In genomic region chr5:43039115-43039467, GRCh38 we compare ENCODE assay signal across 8 cellular contexts. TPM values are rescaled to one million over a fixed set of nuclear protein-coding genes. Genes with fewer than 3 reads are reported as not detected.
DNase-seq lines count a peak whose midpoint lies in the region; ATAC-seq, FAIRE-seq and TF ChIP-seq lines count a peak whose summit lies in the region.

No MANE protein-coding gene starts in this region.

- FAIRE-seq in HTR-8/SVneo (lab: Jason Lieb, UNC) = no peak

- intact Hi-C loops in CD14-positive monocyte (cut with micrococcal nuclease) (no loop called here), sciatic nerve (cut with DNase I) (no loop called here)

- H3K27ac Mint-ChIP-seq in CD14-positive monocyte = peak overlapping the region; percentile 89 to 100 (median 98)
- peak overlapping the region; percentile 95 to 100 for H3K27ac Mint-ChIP-seq in effector memory CD8-positive, alpha-beta T cell

- H2AFZ ChIP-seq in neuron (ENCODE audit: low read depth, low read length) = peak overlapping the region; percentile 67

- peaks cover 1% of the 10 kb centered on the region for H3K9me3 ChIP-seq in neuron (ENCODE audit: low read length)

- peaks cover 0 to 12% (median 2%) of the 10 kb centered on the region in 7 donors for H3K9me3 Mint-ChIP-seq in CD14-positive monocyte
- no peaks in the 10 kb centered on the region for H3K9me3 Mint-ChIP-seq in effector memory CD8-positive, alpha-beta T cell

- no peak for ATAC-seq in effector memory CD8-positive, alpha-beta T cell (replicated peaks)
- ATAC-seq in sciatic nerve = no peak

- peaks cover 10% of the 10 kb centered on the region for H3K4me1 ChIP-seq in neuron (ENCODE audit: insufficient read depth, low read length)

- no peaks in the 10 kb centered on the region for H3K27me3 ChIP-seq in neuron (ENCODE audit: insufficient read depth, low read length)

- H3K4me1 Mint-ChIP-seq in CD14-positive monocyte = peaks cover 41% of the 10 kb centered on the region
- peaks cover 47 to 54% of the 10 kb centered on the region in 2 donors for H3K4me1 Mint-ChIP-seq in effector memory CD8-positive, alpha-beta T cell (ENCODE audit: low read depth in 2 of 2)

- no peak for TF ChIP-seq POLR2A in NB4 (IDR thresholded peaks at IDR 0.05; ENCODE audit: extremely low read depth, insufficient read length)

- H3K36me3 ChIP-seq in neuron (ENCODE audit: insufficient read depth, low read length) = no peaks in the 10 kb centered on the region

- DNase-seq in CD14-positive monocyte (ENCODE audit: low spot score) = no peak
- DNase-seq in NB4 (ENCODE audit: low read depth) = no peak
- no peak for DNase-seq in effector memory CD8-positive, alpha-beta T cell
- DNase-seq in AG08396 (ENCODE audit: low spot score) = no peak
- DNase-seq in mucosa of gallbladder (ENCODE audit: low spot score) = no peak
- DNase-seq in sciatic nerve (ENCODE audit: low spot score) = no peak
- DNase-seq in HTR-8/SVneo (ENCODE audit: insufficient read length, low spot score) = no peak

- H3K4me3 ChIP-seq in NB4 (ENCODE audit: low read depth, low read length) (peak overlapping the region; percentile 76), neuron (ENCODE audit: low read length) (peak overlapping the region; percentile 55)

- H3K27me3 Mint-ChIP-seq in CD14-positive monocyte (ENCODE audit: low read depth in 3 of 3) = no peaks in the 10 kb centered on the region
- H3K27me3 Mint-ChIP-seq in effector memory CD8-positive, alpha-beta T cell = no peaks in the 10 kb centered on the region

- peak overlapping the region; percentile 90 to 96 for H3K4me3 Mint-ChIP-seq in CD14-positive monocyte
- peak overlapping the region; percentile 94 to 100 for H3K4me3 Mint-ChIP-seq in effector memory CD8-positive, alpha-beta T cell

- TF ChIP-seq CTCF in CD14-positive monocyte (IDR thresholded peaks at IDR 0.05) = no peak
- no peak for TF ChIP-seq CTCF in NB4 (IDR thresholded peaks at IDR 0.05; ENCODE audit: low read depth, low read length)

- H3K36me3 Mint-ChIP-seq in CD14-positive monocyte = no peaks in the 10 kb centered on the region
- H3K36me3 Mint-ChIP-seq in effector memory CD8-positive, alpha-beta T cell (ENCODE audit: insufficient read depth) = peaks cover 80% of the 10 kb centered on the region

RNA-seq across cellular contexts. Expression of gene ANXA2R, which starts 1.0 kb away (rescaled TPM):
- polyA plus RNA-seq in CD14-positive monocyte = 1 to 10 TPM; 2.3 to 3.1 TPM
- total RNA-seq in mucosa of gallbladder = 2.8 TPM
- 5.7 TPM for total RNA-seq in sciatic nerve
